In the genomic region with DNA sequence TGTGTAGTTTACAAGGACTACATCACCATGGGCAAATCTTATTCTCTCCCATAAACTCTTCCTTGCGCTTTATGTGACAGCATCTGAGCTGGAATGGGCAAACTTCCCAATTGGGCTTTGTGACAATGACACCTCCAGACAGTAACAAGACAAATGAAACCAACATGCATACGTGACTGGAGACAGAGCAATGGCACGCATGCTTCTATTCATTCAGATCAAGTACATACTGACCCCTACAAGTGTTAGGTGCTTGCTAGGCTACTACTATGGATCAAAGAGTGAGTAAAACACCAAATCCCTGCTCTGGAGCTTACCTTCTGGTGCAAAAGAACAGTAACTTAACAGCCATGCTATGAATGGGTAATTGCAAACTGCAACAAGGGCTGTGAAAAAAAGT, we compare ENCODE assay signal across 9 cellular contexts.
"Had no signal": no experiment of that assay in that cellular context is flagged by ENCODE, and none has a peak within 500 bp of the region (broad histone marks: within the 10 kb centered on the region; RNA-seq: fewer than 3 reads in every experiment).

No MANE protein-coding gene starts in this region.

- ATAC-seq: HCT116, K562 had no signal

- H3K4me3 Mint-ChIP-seq: HFFc6 had no signal

- DNase-seq: GM23248, GOT3, H7, HFFc6, IMR-90 had no signal

- H3K27ac Mint-ChIP-seq: HFFc6 had no signal

- H3K36me3 ChIP-seq: HAP-1 had no signal

- FAIRE-seq: K562 had no signal

- H3K4me1 ChIP-seq: HAP-1 had no signal

- H3K27ac ChIP-seq: GM23248, HL-60 had no signal

- H3K9me3 ChIP-seq: HAP-1 had no signal

- H3K9ac ChIP-seq: GM23248 had no signal

- H3K4me3 ChIP-seq: GM23248, HAP-1, K562 had no signal
